In the genomic region with DNA sequence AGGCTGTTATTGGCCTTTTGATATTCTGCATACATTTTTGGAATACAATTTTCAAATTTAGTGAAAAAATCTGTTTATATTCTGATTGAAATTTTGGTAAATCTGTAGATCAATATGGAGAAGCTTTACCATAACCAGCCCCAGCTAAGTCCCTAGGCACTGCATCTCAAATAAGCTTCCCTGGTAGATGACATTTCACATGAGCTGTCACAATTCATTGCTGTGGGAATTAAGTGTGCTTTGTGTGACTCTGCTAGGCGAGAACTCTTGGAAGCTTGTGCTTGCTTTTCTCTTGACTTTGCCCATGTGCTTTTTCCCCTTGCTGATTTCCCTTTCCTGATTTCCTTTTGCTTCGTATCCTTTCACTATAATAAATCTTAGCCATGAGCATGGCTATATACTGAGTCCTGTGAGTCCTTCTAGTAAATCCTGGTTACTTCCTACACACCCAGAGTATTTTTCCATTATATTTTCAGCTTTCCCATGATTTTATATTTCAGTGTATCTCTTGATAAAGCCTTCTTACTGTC, we compare ENCODE assay signal across 15 cellular contexts.
DNase-seq lines count a peak whose midpoint lies in the region; ATAC-seq and TF ChIP-seq lines count a peak whose summit lies in the region.
"Had no signal": no experiment of that assay in that cellular context is flagged by ENCODE, and none has a peak within 500 bp of the region (broad histone marks: within the 10 kb centered on the region; RNA-seq: fewer than 3 reads in every experiment).

No MANE protein-coding gene starts in this region.

- no peaks in the 10 kb centered on the region for H3K9me3 ChIP-seq in gastroesophageal sphincter

- no peaks in the 10 kb centered on the region for H3K4me1 ChIP-seq in gastroesophageal sphincter

- no peaks in the 10 kb centered on the region for H3K27me3 ChIP-seq in gastroesophageal sphincter

- WGBS in gastroesophageal sphincter (ENCODE audit: low coverage in 1 of 2), 2 donors = 48 to 57% methylated on average over 2 of the region's 2 CpGs

- no peak for TF ChIP-seq CTCF in gastroesophageal sphincter (IDR thresholded peaks at IDR 0.05)

- H3K27ac ChIP-seq in angular gyrus (ENCODE audit: low read depth, low read length) (peak overlapping the region; percentile 32), temporal lobe (ENCODE audit: low read depth, low read length) (peak overlapping the region; percentile 14), gastroesophageal sphincter (no peak overlapping the region)
- H3K27ac ChIP-seq: HL-60 had no signal

- no peak for TF ChIP-seq POLR2A in gastroesophageal sphincter (IDR thresholded peaks at IDR 0.05)

- no peaks in the 10 kb centered on the region for H3K36me3 ChIP-seq in gastroesophageal sphincter

- H3K4me3 ChIP-seq in gastroesophageal sphincter = no peak overlapping the region

- ATAC-seq in HG02610 (IDR thresholded peaks at IDR 0.05; ENCODE audit: unreplicated experiment) = no peak
- no peak for ATAC-seq in gastroesophageal sphincter
- ATAC-seq: CD8-positive, alpha-beta T cell had no signal

- TF ChIP-seq EP300 in gastroesophageal sphincter (IDR thresholded peaks at IDR 0.05) = no peak

- peak; percentile 47 for DNase-seq in globus pallidus (ENCODE audit: low spot score)
- DNase-seq in midbrain (lab: John Stamatoyannopoulos, UW) = peak; percentile 15
- no peak for DNase-seq in NCI-H1105 (lab: John Stamatoyannopoulos, UW)
- DNase-seq: CD8-positive, alpha-beta T cell; COR-L47; DMS153; DMS79 treated with DMSO at 0.1 percent for 48 hours; EL; HCEC 1CT; HFFc6 had no signal

Comparison
In these comparisons a context has a peak if more than half of its experiments do, and no peak if none do; other contexts are left out.
1. H3K27ac ChIP-seq: peak in angular gyrus (single experiment) and temporal lobe (single experiment); none in gastroesophageal sphincter (0 of 4).